In genomic region chr7:32891046-32891799, GRCh38 we compare ENCODE assay signal across 8 cellular contexts.
DNase-seq lines count a peak whose midpoint lies in the region; ATAC-seq and TF ChIP-seq lines count a peak whose summit lies in the region.

KBTBD2 (minus strand) TSS chr7:32891760; CDS start chr7:32879604, 12,156 bp downstream.

- H3K4me3 ChIP-seq in ACC112 (ENCODE audit: low read depth, low read length) (peak within 1 kb of the TSS; percentile 91), choroid plexus epithelial cell (ENCODE audit: low read depth, low read length) (peak within 1 kb of the TSS; percentile 83)

- no peaks in the 10 kb centered on the region for H3K27me3 ChIP-seq in ACC112 (ENCODE audit: insufficient read depth, low read length)
- no peaks in the 10 kb centered on the region for H3K27me3 ChIP-seq in layer of hippocampus (ENCODE audit: control insufficient read depth, insufficient read depth, low read length)

- peak within 1 kb of the TSS; percentile 95 for H2AFZ ChIP-seq in ACC112 (ENCODE audit: low read length, unreplicated experiment)

- DNase-seq in NCI-H2196 treated with DMSO at 0.1 percent for 48 hours (lab: John Stamatoyannopoulos, UW; ENCODE audit: unreplicated experiment) (peak; percentile 84), choroid plexus epithelial cell (ENCODE audit: low read depth) (peak; percentile 86)
- peak; percentile 77 for DNase-seq in activated CD4-positive, CD25-positive, alpha-beta regulatory T cell treated with anti-CD3 and anti-CD28 coated beads, Interleukin-2, amount 50 U/mL, for 72 hours
- DNase-seq in stimulated activated CD4-positive, alpha-beta T cell treated with anti-CD3 and anti-CD28 coated beads, Interleukin-1b, Interleukin-23, amount 100 ng/mL, for 24 hours (ENCODE audit: low read depth in 4 of 4, low spot score in 1 of 4) = peak in 3 of 4 experiments; percentile 38 to 65 (median 57)

- no peak for TF ChIP-seq CTCF in choroid plexus epithelial cell (conservative IDR thresholded peaks at IDR 0.05; ENCODE audit: low read depth, low read length)

- H3K36me3 ChIP-seq in ACC112 (ENCODE audit: insufficient read depth, low read length) = no peaks in the 10 kb centered on the region

- H3K27ac ChIP-seq in ACC112 (ENCODE audit: low read depth, low read length) (peak within 1 kb of the TSS; percentile 97), layer of hippocampus (ENCODE audit: low read depth, low read length) (peak within 1 kb of the TSS; percentile 96)

- peaks cover 48% of the 10 kb centered on the region for H3K79me2 ChIP-seq in ACC112 (ENCODE audit: control insufficient read depth, insufficient read depth, low read length, unreplicated experiment)

- peaks cover 25% of the 10 kb centered on the region for H3K4me1 ChIP-seq in ACC112 (ENCODE audit: control insufficient read depth, insufficient read depth, low read length, unreplicated experiment)

- ATAC-seq in GM18520 (IDR thresholded peaks at IDR 0.05; ENCODE audit: unreplicated experiment) (peak; percentile 58), HG03045 (IDR thresholded peaks at IDR 0.05; ENCODE audit: unreplicated experiment) (peak; percentile 59)

Comparison
In these comparisons a context has a peak if more than half of its experiments do, and no peak if none do; other contexts are left out.
1. Peak in every context shown above with its lines: DNase-seq, ATAC-seq, H3K4me3 ChIP-seq and H3K27ac ChIP-seq.